In the genomic region with DNA sequence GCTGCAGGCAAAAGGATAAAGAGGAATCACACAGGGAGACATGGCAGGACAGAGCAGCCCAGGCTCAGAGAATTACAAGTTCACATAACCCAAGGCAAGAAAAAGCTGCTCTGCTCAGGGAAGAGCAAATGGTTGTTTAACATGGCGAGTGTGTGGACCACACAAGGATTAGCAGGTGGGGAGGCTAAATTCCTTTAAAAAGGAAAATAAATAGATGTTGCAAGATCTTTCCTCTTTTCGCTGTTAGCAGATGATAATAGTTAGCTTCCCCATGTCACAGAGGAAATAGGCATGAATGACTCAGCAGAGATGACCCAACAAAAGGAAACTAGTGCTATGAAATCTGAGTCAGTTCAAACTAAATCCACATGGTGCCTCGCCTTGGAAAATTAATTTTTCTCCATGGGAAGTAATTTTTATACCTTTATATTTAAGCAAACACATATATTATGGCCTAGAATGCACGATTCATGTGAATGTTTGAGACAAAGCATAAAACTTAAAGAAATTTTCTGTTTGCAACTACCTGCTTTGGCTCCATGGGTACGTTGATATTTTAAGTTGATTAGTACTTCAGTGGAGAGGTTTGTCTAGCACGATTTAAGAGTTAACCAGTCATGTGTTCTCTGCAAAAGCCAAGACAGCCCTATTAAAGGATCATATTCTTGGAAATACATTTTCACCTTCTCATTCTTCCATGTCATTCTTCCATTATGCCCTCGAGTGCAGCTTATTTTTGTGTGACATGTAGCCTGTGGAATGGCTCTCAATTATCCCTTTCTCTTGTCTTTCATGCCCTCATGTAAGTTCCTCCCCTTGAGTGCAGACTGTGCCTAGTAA, we compare ENCODE assay signal across 12 cellular contexts. TPM values are rescaled to one million over a fixed set of nuclear protein-coding genes. Genes with fewer than 3 reads are reported as not detected.
DNase-seq lines count a peak whose midpoint lies in the region; ATAC-seq and TF ChIP-seq lines count a peak whose summit lies in the region.
"Had no signal": no experiment of that assay in that cellular context is flagged by ENCODE, and none has a peak within 500 bp of the region (broad histone marks: within the 10 kb centered on the region; RNA-seq: fewer than 3 reads in every experiment).

No MANE protein-coding gene starts in this region.

- peak overlapping the region; percentile 79; the same call in 1 of the 2 replicates for H2AFZ ChIP-seq in SK-N-SH (ENCODE audit: low read depth)

- TF ChIP-seq CTCF in SK-N-SH (IDR thresholded peaks at IDR 0.05) = no peak
- TF ChIP-seq CTCF in fibroblast of the aortic adventitia (IDR thresholded peaks at IDR 0.05; ENCODE audit: insufficient read depth, low read length) = no peak

- H4K20me1 ChIP-seq in SK-N-SH (ENCODE audit: insufficient read depth) = no peaks in the 10 kb centered on the region

- peak overlapping the region; percentile 77; the same call in 1 of the 2 replicates for H3K4me2 ChIP-seq in SK-N-SH
- H3K4me2 ChIP-seq: KMS-11 had no signal

- 30% methylated on average over 7 of the region's 7 CpGs for WGBS in SK-N-SH (ENCODE audit: low lambda C conversion rate)

- H3K9me3 ChIP-seq in SK-N-SH = no peaks in the 10 kb centered on the region

- H3K36me3 ChIP-seq in SK-N-SH (replicated peaks in 1 of 2; ENCODE audit: control insufficient read depth in 1 of 2, insufficient read depth in 2 of 2, low read length in 1 of 2) = no peaks in the 10 kb centered on the region

- H3K4me1 ChIP-seq in SK-N-SH (ENCODE audit: control insufficient read depth in 1 of 2, insufficient read depth in 2 of 2, low read depth in 1 of 2, low read length in 1 of 2) = peaks cover 8 to 31% of the 10 kb centered on the region in 2 experiments

- no peaks in the 10 kb centered on the region for H3K27me3 ChIP-seq in SK-N-SH (ENCODE audit: insufficient read depth)

- CTCF ChIA-PET in SK-N-SH (lab: Yijun Ruan, JAX) = no interaction called here

- DNase-seq in left ventricle myocardium superior (no peak), left cardiac atrium (no peak), SK-N-SH (no peak), fibroblast of the aortic adventitia (ENCODE audit: low read depth) (peak; percentile 98), NCI-H446 treated with DMSO at 0.1 percent for 48 hours (lab: John Stamatoyannopoulos, UW) (no peak), NCI-H1105 treated with DMSO at 0.1 percent for 48 hours (lab: John Stamatoyannopoulos, UW) (no peak)
- no peak for DNase-seq in stimulated activated naive CD4-positive, alpha-beta T cell treated with Interleukin-2 at 50 U/mL for 16 hours (lab: John Stamatoyannopoulos, UW)
- DNase-seq in central memory CD4-positive, alpha-beta T cell = no peak
- DNase-seq: CD8-positive, alpha-beta T cell; occipital lobe had no signal

- H3F3A ChIP-seq in SK-N-SH (replicated peaks; ENCODE audit: insufficient read depth) = peaks cover 17% of the 10 kb centered on the region

- H3K4me3 ChIP-seq in SK-N-SH (ENCODE audit: low read depth in 2 of 2, low read length in 1 of 2) (0 out of 4 replicates have a peak overlapping the region, but pooled peaks of 1 of the 2 experiments have one; percentile 37), fibroblast of the aortic adventitia (ENCODE audit: low read depth, low read length) (no peak overlapping the region)

- intact Hi-C loops in left ventricle myocardium superior (cut with micrococcal nuclease) = no loop called here
- intact Hi-C loops in left cardiac atrium (cut with DNase I) = no loop called here

- H3K9me2 ChIP-seq in SK-N-SH = no peaks in the 10 kb centered on the region

- TF ChIP-seq EP300 in SK-N-SH (IDR thresholded peaks at IDR 0.05; ENCODE audit: borderline replicate concordance in 1 of 2, low read depth in 1 of 2, low read length in 1 of 2) = peak; percentile 27 to 83; a peak in 1 of 4 replicates

- peak overlapping the region; percentile 67; the same call in 1 of the 2 replicates for H3K9ac ChIP-seq in SK-N-SH
- H3K9ac ChIP-seq: KMS-11 had no signal

- H3K27ac ChIP-seq in SK-N-SH (ENCODE audit: low read depth in 2 of 2, low read length in 1 of 2) = peak overlapping the region; percentile 81 to 94; a peak in 3 of 4 replicates
- H3K27ac ChIP-seq: KMS-11 had no signal

- POLR2A ChIA-PET in SK-N-SH (lab: Yijun Ruan, JAX) = no interaction called here

- no peak for TF ChIP-seq RAD21 in SK-N-SH (IDR thresholded peaks at IDR 0.05; ENCODE audit: low read length)

- no peaks in the 10 kb centered on the region for H3K79me2 ChIP-seq in SK-N-SH (ENCODE audit: insufficient read depth)

- ATAC-seq in left ventricle myocardium superior (peak; percentile 38), left cardiac atrium (no peak)
- ATAC-seq: CD8-positive, alpha-beta T cell; stimulated activated memory B cell treated with anti-CD40 and anti-IgM and Interleukin-4, amounts not matched to agents 10 μg/mL and 1 μg/mL and 100 μg/mL, for 72 hours had no signal

TF ChIP-seq in SK-N-SH, 30 proteins besides CTCF, POLR2A, EP300 and RAD21 (continues in another document):
- TF ChIP-seq GATA2 (CRISPR knock-in tag; IDR thresholded peaks at IDR 0.05) = no peak
- TF ChIP-seq ELF1 (IDR thresholded peaks at IDR 0.05) = no peak
- TF ChIP-seq ZBTB33 (IDR thresholded peaks at IDR 0.05; ENCODE audit: borderline replicate concordance, low read depth) = no peak
- TF ChIP-seq TAF1 (IDR thresholded peaks at IDR 0.05; ENCODE audit: borderline replicate concordance, low read depth, low read length) = peak; percentile 44; the same call in 1 of the 2 replicates
- TF ChIP-seq NRF1 (IDR thresholded peaks at IDR 0.05; ENCODE audit: low read depth, low read length) = no peak
- peak; percentile 59 for TF ChIP-seq PBX3 (IDR thresholded peaks at IDR 0.05)
- TF ChIP-seq USF1 (IDR thresholded peaks at IDR 0.05; ENCODE audit: borderline replicate concordance, low read depth) = 0 out of 2 replicates have a peak, but pooled peaks have one; percentile 22
- TF ChIP-seq FOXM1 (IDR thresholded peaks at IDR 0.05; ENCODE audit: low read depth) = no peak
- TF ChIP-seq FOXJ3 (CRISPR knock-in tag; IDR thresholded peaks at IDR 0.05) = no peak
- no peak for TF ChIP-seq MEF2A (IDR thresholded peaks at IDR 0.05; ENCODE audit: borderline replicate concordance, low read depth)
- no peak for TF ChIP-seq IRF3 (IDR thresholded peaks at IDR 0.05; ENCODE audit: low read depth, low read length)

RNA-seq across cellular contexts. Expression of gene FJX1, which starts 38.5 kb away (rescaled TPM):
- total RNA-seq in left ventricle myocardium superior (1.2 TPM), left cardiac atrium (1 to 10 TPM; 1.1 to 9.4 TPM), fibroblast of the aortic adventitia (ENCODE audit: low replicate concordance) (8.3 and 78.2 TPM in 2 replicates)
- 29.8 and 34.5 TPM in 2 replicates for polyA plus RNA-seq in SK-N-SH (2012; rRNA removed)
- 20.3 and 27.2 TPM in 2 replicates for polyA plus RNA-seq in SK-N-SH (2012; cell fraction: cytosol; rRNA removed)
- polyA plus RNA-seq in SK-N-SH (2012; cell fraction: nucleus; rRNA removed) = 47.0 and 55.9 TPM in 2 replicates
- total RNA-seq: CD8-positive, alpha-beta T cell had no signal

RNA-seq across cellular contexts. Expression of gene PAMR1, which starts 54.4 kb away (rescaled TPM):
- total RNA-seq in left ventricle myocardium superior = 12.4 TPM
- total RNA-seq in left cardiac atrium = 10 to 100 TPM; 17.6 to 23.4 TPM
- polyA plus RNA-seq in SK-N-SH (2012; rRNA removed) = 0.31 and 0.42 TPM in 2 replicates
- 0.21 and 0.30 TPM in 2 replicates for polyA plus RNA-seq in SK-N-SH (2012; cell fraction: cytosol; rRNA removed)
- 1.2 and 1.6 TPM in 2 replicates for polyA plus RNA-seq in SK-N-SH (2012; cell fraction: nucleus; rRNA removed)
- total RNA-seq in fibroblast of the aortic adventitia (ENCODE audit: low replicate concordance) = 134 and 278 TPM in 2 replicates
- total RNA-seq: CD8-positive, alpha-beta T cell had no signal
